12 cellular contexts compared by ENCODE assay signal in the genomic region with DNA sequence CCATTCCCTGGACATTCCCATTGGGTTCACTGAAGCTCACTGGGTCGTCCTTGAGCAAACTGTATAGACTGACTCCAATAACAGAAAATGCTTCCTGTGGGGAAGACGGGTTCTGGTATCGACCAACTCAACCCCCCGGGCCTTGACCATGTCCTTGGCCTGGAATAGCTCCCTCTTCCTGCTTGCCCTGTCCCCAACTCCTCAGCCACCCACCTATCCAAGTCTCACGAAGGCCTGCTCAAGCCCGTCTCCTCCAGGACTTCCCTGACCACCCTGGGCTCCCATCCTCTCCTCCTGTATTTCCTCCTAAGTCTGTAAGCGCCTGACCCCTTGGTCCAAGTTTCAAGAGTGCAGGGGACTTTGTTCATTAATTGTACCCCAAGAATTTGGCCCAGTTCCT. TPM values are rescaled to one million over a fixed set of nuclear protein-coding genes. Genes with fewer than 3 reads are reported as not detected.
A peak's percentile ranks its signal among the peaks of the same experiment; 100 is the strongest.
DNase-seq lines count a peak whose midpoint lies in the region; ATAC-seq and TF ChIP-seq lines count a peak whose summit lies in the region.
"Had no signal": no experiment of that assay in that cellular context is flagged by ENCODE, and none has a peak within 500 bp of the region (broad histone marks: within the 10 kb centered on the region; RNA-seq: fewer than 3 reads in every experiment).

No MANE protein-coding gene starts in this region.

- H3K9me1 ChIP-seq in IMR-90 (ENCODE audit: insufficient read depth, low read length): peaks cover 3% of the 10 kb centered on the region; the same call in 1 of the 2 replicates

- H3K4ac ChIP-seq in IMR-90 (ENCODE audit: low read depth, low read length): no peak overlapping the region

- in situ Hi-C loops in IMR-90 (cut with MboI; ENCODE audit: low sequenced_read_pairs): no loop called here

- dilution Hi-C loops in IMR-90 (cut with HindIII; ENCODE audit: low sequenced_read_pairs, unreplicated experiment): no loop called here

- TF ChIP-seq POLR2A in IMR-90 (IDR thresholded peaks at IDR 0.05; ENCODE audit: low read depth, low read length): no peak

- H3K27me3 Mint-ChIP-seq in CD8-positive, alpha-beta T cell (ENCODE audit: low read depth): no peaks in the 10 kb centered on the region
- H3K27me3 Mint-ChIP-seq in dendritic cell treated with granulocyte-macrophage colony-stimulating factor and Interleukin-4, amounts not matched to agents 40 ng/mL and 50 ng/mL, for 4 days: peaks cover 1% of the 10 kb centered on the region
- H3K27me3 Mint-ChIP-seq in nephron progenitor cell (ENCODE audit: low read depth, poor library complexity): peaks cover 5% of the 10 kb centered on the region

- no TSS peak for BruUV-seq in IMR-90 (replicated peaks; lab: Mats Ljungman, UMichigan)

- no peak overlapping the region; the same call in 1 of the 2 replicates for H2BK120ac ChIP-seq in IMR-90 (ENCODE audit: low read depth, low read length)

- WGBS in IMR-90 (ENCODE audit: extremely low coverage in 2 of 2, insufficient read length in 1 of 2), 2 experiments: 100% methylated on average over 2 of the region's 7 CpGs; no CpG with 5 or more reads in 1 of the 2 experiments
- WGBS in heart right ventricle, 2 donors: 90 to 91% methylated on average over 7 of the region's 7 CpGs

- no peak for DNase-seq in CD8-positive, alpha-beta T cell
- DNase-seq in IMR-90 (no peak), nephron progenitor cell (no peak), cerebellum (ENCODE audit: low spot score) (no peak), heart right ventricle (no peak), middle frontal gyrus (ENCODE audit: extremely low spot score, low spot score) (no peak)
- DNase-seq: activated CD4-positive, alpha-beta T cell treated with anti-CD3 and anti-CD28 coated beads, Interleukin-2, amount 50 U/mL, for 4 hours; hippocampal formation; midbrain; T-helper 2 cell had no signal

- H3K4me2 ChIP-seq in IMR-90 (ENCODE audit: low read depth, low read length): no peak overlapping the region

- intact Hi-C loops in CD8-positive, alpha-beta T cell (cut with DNase I, micrococcal nuclease): loop anchor here (2.0 to 10.0 kb wide), 2 partner anchors 15 to 819 kb away; a partner anchor contains a TSS
- intact Hi-C loops in IMR-90 (cut with micrococcal nuclease): no loop called here
- intact Hi-C loops in dendritic cell treated with granulocyte-macrophage colony-stimulating factor and Interleukin-4, amounts not matched to agents 40 ng/mL and 50 ng/mL, for 4 days (cut with micrococcal nuclease): no loop called here
- intact Hi-C loops in heart right ventricle (cut with DNase I): loop anchor here in 1 of 10 donors (5.0 kb wide), 1 partner anchor 37 kb away; no protein-coding TSS in a partner anchor

- no peak overlapping the region for H3K18ac ChIP-seq in IMR-90 (ENCODE audit: low read depth, low read length)

- peak overlapping the region; percentile 23; the same call in 1 of the 2 replicates for H2AK5ac ChIP-seq in IMR-90 (ENCODE audit: low read depth, low read length)

- no peak overlapping the region for H2AFZ ChIP-seq in IMR-90 (replicated peaks; ENCODE audit: low read length, poor library complexity)

- H3K4me3 Mint-ChIP-seq in CD8-positive, alpha-beta T cell: no peak overlapping the region
- no peak overlapping the region for H3K4me3 Mint-ChIP-seq in dendritic cell treated with granulocyte-macrophage colony-stimulating factor and Interleukin-4, amounts not matched to agents 40 ng/mL and 50 ng/mL, for 4 days
- H3K4me3 Mint-ChIP-seq in nephron progenitor cell: peak overlapping the region; percentile 51

- no peak overlapping the region for H3K56ac ChIP-seq in IMR-90 (ENCODE audit: extremely low read depth, insufficient read depth, low read length)

- H3K4me1 Mint-ChIP-seq in CD8-positive, alpha-beta T cell (ENCODE audit: low read depth): peaks cover 16% of the 10 kb centered on the region
- peaks cover 41% of the 10 kb centered on the region for H3K4me1 Mint-ChIP-seq in dendritic cell treated with granulocyte-macrophage colony-stimulating factor and Interleukin-4, amounts not matched to agents 40 ng/mL and 50 ng/mL, for 4 days (ENCODE audit: low read depth)
- H3K4me1 Mint-ChIP-seq in nephron progenitor cell: peaks cover 51% of the 10 kb centered on the region

- H4K8ac ChIP-seq in IMR-90 (ENCODE audit: low read depth in 2 of 2, low read length in 2 of 2): no peak overlapping the region

- H2BK5ac ChIP-seq in IMR-90 (ENCODE audit: low read depth, low read length, poor library complexity, severe bottlenecking): no peak overlapping the region

- H3K27ac Mint-ChIP-seq in CD8-positive, alpha-beta T cell: peak overlapping the region; percentile 75
- peak overlapping the region; percentile 12 for H3K27ac Mint-ChIP-seq in dendritic cell treated with granulocyte-macrophage colony-stimulating factor and Interleukin-4, amounts not matched to agents 40 ng/mL and 50 ng/mL, for 4 days
- peak overlapping the region; percentile 91 for H3K27ac Mint-ChIP-seq in nephron progenitor cell

- H3K4me3 ChIP-seq in CD8-positive, alpha-beta T cell (ENCODE audit: low read depth, low read length): no peak overlapping the region
- H3K4me3 ChIP-seq in IMR-90 (ENCODE audit: insufficient read depth, low read depth, low read length) (no peak overlapping the region), heart right ventricle (no peak overlapping the region)

- POLR2A ChIA-PET in CD8-positive, alpha-beta T cell (lab: Charles Lee): interaction anchor here (2.3 kb wide), 1 partner anchor 10 kb away, joined by 8 read pairs; no protein-coding TSS in a partner anchor
- POLR2A ChIA-PET in IMR-90 (lab: Charles Lee; ENCODE audit: unreplicated experiment): no interaction called here

- no peaks in the 10 kb centered on the region for H3K9me3 ChIP-seq in CD8-positive, alpha-beta T cell (ENCODE audit: low read length)
- H3K9me3 ChIP-seq in IMR-90 (ENCODE audit: control insufficient read depth, insufficient read depth, low read length) (no peaks in the 10 kb centered on the region), heart right ventricle (no peaks in the 10 kb centered on the region)

- H3K36me3 ChIP-seq in CD8-positive, alpha-beta T cell (ENCODE audit: insufficient read depth, low read length): no peaks in the 10 kb centered on the region
- no peaks in the 10 kb centered on the region for H3K36me3 ChIP-seq in IMR-90 (ENCODE audit: control insufficient read depth, insufficient read depth, low read length)
- H3K36me3 ChIP-seq in heart right ventricle: no peaks in the 10 kb centered on the region

- no peaks in the 10 kb centered on the region for H3K9me3 Mint-ChIP-seq in CD8-positive, alpha-beta T cell
- H3K9me3 Mint-ChIP-seq in dendritic cell treated with granulocyte-macrophage colony-stimulating factor and Interleukin-4, amounts not matched to agents 40 ng/mL and 50 ng/mL, for 4 days: no peaks in the 10 kb centered on the region
- no peaks in the 10 kb centered on the region for H3K9me3 Mint-ChIP-seq in nephron progenitor cell

- H3K79me1 ChIP-seq in IMR-90 (ENCODE audit: low read depth in 1 of 2, low read length in 2 of 2): peaks cover 0 to 4% of the 10 kb centered on the region in 2 experiments; a peak in 1 of 4 replicates

- H4K91ac ChIP-seq in IMR-90 (ENCODE audit: insufficient read depth, low read depth, low read length): peak overlapping the region; percentile 2; the same call in 1 of the 2 replicates

- H3K4me1 ChIP-seq in CD8-positive, alpha-beta T cell (ENCODE audit: insufficient read depth, low read length): peaks cover 8% of the 10 kb centered on the region
- H3K4me1 ChIP-seq in IMR-90 (ENCODE audit: control insufficient read depth, insufficient read depth, low read length): peaks cover 20% of the 10 kb centered on the region
- H3K4me1 ChIP-seq in heart right ventricle: peaks cover 6 to 33% (median 14%) of the 10 kb centered on the region in 9 donors

- H2BK15ac ChIP-seq in IMR-90 (ENCODE audit: low read depth, low read length): no peak overlapping the region; the same call in 2 of the 3 replicates

- TF ChIP-seq CTCF in CD8-positive, alpha-beta T cell (IDR thresholded peaks at IDR 0.05): no peak
- TF ChIP-seq CTCF in IMR-90 (conservative IDR thresholded peaks at IDR 0.05; ENCODE audit: low read depth, low read length): no peak
- no peak for TF ChIP-seq CTCF in nephron progenitor cell (IDR thresholded peaks at IDR 0.05)
- no peak for TF ChIP-seq CTCF in heart right ventricle (IDR thresholded peaks at IDR 0.05)

- H4K20me1 ChIP-seq in IMR-90 (ENCODE audit: insufficient read depth, low read length): peaks cover 7% of the 10 kb centered on the region

- no peak for TF ChIP-seq RAD21 in IMR-90 (IDR thresholded peaks at IDR 0.05; ENCODE audit: low read length)

- no peak for ATAC-seq in CD8-positive, alpha-beta T cell
- ATAC-seq in IMR-90 (ENCODE audit: low read depth) (no peak), HG02588 (IDR thresholded peaks at IDR 0.05; ENCODE audit: unreplicated experiment) (no peak), heart right ventricle (no peak)

- CTCF ChIA-PET in CD8-positive, alpha-beta T cell (lab: Charles Lee): interaction anchor here (0.9 to 1.9 kb wide), 2 partner anchors 13 to 38 kb away, joined by 3 to 5 read pairs; no protein-coding TSS in a partner anchor
- CTCF ChIA-PET in IMR-90 (lab: Yijun Ruan, JAX): no interaction called here

- no peak overlapping the region for H3K27ac ChIP-seq in CD8-positive, alpha-beta T cell (ENCODE audit: low read depth, low read length)
- H3K27ac ChIP-seq in IMR-90 (ENCODE audit: insufficient read depth, low read length) (no peak overlapping the region), heart right ventricle (no peak overlapping the region)

- no peak overlapping the region for H3K23ac ChIP-seq in IMR-90 (ENCODE audit: low read depth, low read length)

- H3K27me3 ChIP-seq in CD8-positive, alpha-beta T cell (ENCODE audit: insufficient read depth, low read length): no peaks in the 10 kb centered on the region
- H3K27me3 ChIP-seq in IMR-90 (ENCODE audit: control insufficient read depth, insufficient read depth, low read length) (no peaks in the 10 kb centered on the region), heart right ventricle (no peaks in the 10 kb centered on the region)

- no peak overlapping the region for H3K9ac ChIP-seq in IMR-90 (ENCODE audit: low read depth, low read length)

- H3K14ac ChIP-seq in IMR-90 (replicated peaks; ENCODE audit: low read depth, low read length): no peak overlapping the region

- no peak overlapping the region for H2AK9ac ChIP-seq in IMR-90 (replicated peaks; ENCODE audit: low read depth, low read length, poor library complexity)

- no peak overlapping the region for H4K5ac ChIP-seq in IMR-90 (ENCODE audit: low read depth, low read length)

- H3K36me3 Mint-ChIP-seq in CD8-positive, alpha-beta T cell: peaks cover 3% of the 10 kb centered on the region
- no peaks in the 10 kb centered on the region for H3K36me3 Mint-ChIP-seq in dendritic cell treated with granulocyte-macrophage colony-stimulating factor and Interleukin-4, amounts not matched to agents 40 ng/mL and 50 ng/mL, for 4 days (ENCODE audit: low read depth)
- H3K36me3 Mint-ChIP-seq in nephron progenitor cell (ENCODE audit: low read depth): no peaks in the 10 kb centered on the region

- 0 out of 2 replicates have a peak overlapping the region, but pooled peaks have one; percentile 4 for H2BK20ac ChIP-seq in IMR-90 (ENCODE audit: low read depth, low read length)

RNA-seq across cellular contexts. Expression of a gene that starts 2.8 kb away (rescaled TPM):
- total RNA-seq in CD8-positive, alpha-beta T cell: 100 to 1,000 TPM; 107 to 113 TPM
- 101 and 129 TPM in 2 replicates for total RNA-seq in IMR-90 (2012; rRNA removed)
- 589 and 652 TPM in 2 replicates for polyA plus RNA-seq in IMR-90 (2012; rRNA removed)
- 380 and 646 TPM in 2 replicates for polyA plus RNA-seq in IMR-90 (2012; cell fraction: cytosol; rRNA removed)
- 226 and 344 TPM in 2 replicates for polyA plus RNA-seq in IMR-90 (2012; cell fraction: nucleus; rRNA removed; ENCODE audit: low replicate concordance)
- 17.6 TPM for total RNA-seq in cerebellum
- 10 to 100 TPM; 33.9 to 54.9 (median 41.3) TPM for total RNA-seq in heart right ventricle
- 10 to 100 TPM; 14.2 to 41.0 TPM for polyA plus RNA-seq in heart right ventricle

RNA-seq across cellular contexts. Expression of a gene that starts 14.9 kb away (rescaled TPM):
- 10 to 100 TPM; 12.7 to 14.2 TPM for total RNA-seq in CD8-positive, alpha-beta T cell
- total RNA-seq in IMR-90 (2012; rRNA removed): 8.1 and 8.4 TPM in 2 replicates
- polyA plus RNA-seq in IMR-90 (2012; rRNA removed): 25.6 and 28.9 TPM in 2 replicates
- 27.3 and 43.9 TPM in 2 replicates for polyA plus RNA-seq in IMR-90 (2012; cell fraction: cytosol; rRNA removed)
- polyA plus RNA-seq in IMR-90 (2012; cell fraction: nucleus; rRNA removed; ENCODE audit: low replicate concordance): 16.8 and 47.4 TPM in 2 replicates
- total RNA-seq in cerebellum: 15.9 TPM
- total RNA-seq in heart right ventricle: 10 to 100 TPM; 16.0 to 29.1 (median 24.2) TPM
- 10 to 100 TPM; 51.5 to 78.2 TPM for polyA plus RNA-seq in heart right ventricle

Comparison
In these comparisons a context has a peak if more than half of its experiments do, and no peak if none do; other contexts are left out.
1. H3K27ac Mint-ChIP-seq: peak in every context shown above with its lines; median percentile 91 in nephron progenitor cell; 75 in CD8-positive, alpha-beta T cell; 12 in dendritic cell treated with granulocyte-macrophage colony-stimulating factor and Interleukin-4, amounts not matched to agents 40 ng/mL and 50 ng/mL, for 4 days.
2. intact Hi-C loops: an anchor here in CD8-positive, alpha-beta T cell (2.0 to 10.0 kb wide); none called in IMR-90 and dendritic cell treated with granulocyte-macrophage colony-stimulating factor and Interleukin-4, amounts not matched to agents 40 ng/mL and 50 ng/mL, for 4 days.